In the genomic region with DNA sequence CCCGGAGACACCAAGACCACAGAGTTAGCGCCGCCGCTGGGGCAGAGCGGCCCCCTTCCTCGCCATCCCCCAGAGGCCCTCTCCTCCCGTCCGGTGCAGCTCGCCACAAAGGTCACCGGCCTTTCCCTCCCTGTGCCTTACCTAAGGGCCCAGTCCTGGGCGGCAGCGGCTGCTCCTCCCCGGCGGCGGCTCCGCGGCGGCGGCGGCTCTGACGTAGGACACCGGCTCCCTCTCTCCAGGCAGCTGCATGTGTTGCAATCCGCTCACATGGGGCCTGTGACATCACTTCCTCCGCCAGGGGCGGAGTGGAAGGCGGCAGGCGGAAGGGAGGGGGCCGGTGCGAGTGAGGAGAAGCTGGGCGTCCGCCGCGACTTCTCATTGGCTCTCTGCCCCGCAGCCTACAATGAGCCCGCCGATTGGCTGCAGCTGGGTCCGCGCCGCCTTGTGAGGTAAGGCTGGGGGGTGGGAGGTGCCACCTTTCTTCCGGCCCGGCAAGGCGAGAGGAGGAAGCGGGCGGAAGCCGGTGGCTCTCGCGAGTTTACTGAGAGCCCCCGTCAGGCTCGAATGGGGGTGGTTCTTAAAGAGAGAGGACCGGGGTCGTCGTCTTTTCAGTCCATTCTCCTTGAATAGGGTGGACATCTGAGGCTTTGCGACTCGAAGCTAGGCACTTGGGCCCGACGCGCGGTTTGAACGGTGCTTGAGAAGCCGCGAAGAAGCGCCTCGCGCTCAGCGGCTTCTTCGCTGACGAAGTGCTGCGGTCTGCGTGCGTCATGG, we compare ENCODE assay signal across 1 cellular context.
TF ChIP-seq lines count a peak whose summit lies in the region.

Gene ETF1 (minus strand): TSS at position 281 of the 774 bp plus-strand sequence. CDS start 318 bp downstream, outside the sequence.

TF ChIP-seq in HepG2, 621 proteins besides CTCF, POLR2A, EP300 and RAD21 (continued from another document and continues in another):
- TF ChIP-seq ATF6 (CRISPR knock-in tag; conservative IDR thresholded peaks at IDR 0.05), result no peak
- TF ChIP-seq HMG20A (CRISPR knock-in tag; IDR thresholded peaks at IDR 0.05; ENCODE audit: borderline replicate concordance), result no peak
- peak; percentile 84; the same call in 1 of the 2 replicates for TF ChIP-seq KDM3A (CRISPR knock-in tag; IDR thresholded peaks at IDR 0.05; ENCODE audit: low read depth)
- TF ChIP-seq, protein P1, sequence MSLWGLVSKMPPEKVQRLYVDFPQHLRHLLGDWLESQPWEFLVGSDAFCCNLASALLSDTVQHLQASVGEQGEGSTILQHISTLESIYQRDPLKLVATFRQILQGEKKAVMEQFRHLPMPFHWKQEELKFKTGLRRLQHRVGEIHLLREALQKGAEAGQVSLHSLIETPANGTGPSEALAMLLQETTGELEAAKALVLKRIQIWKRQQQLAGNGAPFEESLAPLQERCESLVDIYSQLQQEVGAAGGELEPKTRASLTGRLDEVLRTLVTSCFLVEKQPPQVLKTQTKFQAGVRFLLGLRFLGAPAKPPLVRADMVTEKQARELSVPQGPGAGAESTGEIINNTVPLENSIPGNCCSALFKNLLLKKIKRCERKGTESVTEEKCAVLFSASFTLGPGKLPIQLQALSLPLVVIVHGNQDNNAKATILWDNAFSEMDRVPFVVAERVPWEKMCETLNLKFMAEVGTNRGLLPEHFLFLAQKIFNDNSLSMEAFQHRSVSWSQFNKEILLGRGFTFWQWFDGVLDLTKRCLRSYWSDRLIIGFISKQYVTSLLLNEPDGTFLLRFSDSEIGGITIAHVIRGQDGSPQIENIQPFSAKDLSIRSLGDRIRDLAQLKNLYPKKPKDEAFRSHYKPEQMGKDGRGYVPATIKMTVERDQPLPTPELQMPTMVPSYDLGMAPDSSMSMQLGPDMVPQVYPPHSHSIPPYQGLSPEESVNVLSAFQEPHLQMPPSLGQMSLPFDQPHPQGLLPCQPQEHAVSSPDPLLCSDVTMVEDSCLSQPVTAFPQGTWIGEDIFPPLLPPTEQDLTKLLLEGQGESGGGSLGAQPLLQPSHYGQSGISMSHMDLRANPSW (CRISPR knock-in tag; IDR thresholded peaks at IDR 0.05; ENCODE audit: borderline replicate concordance), result 0 out of 2 replicates have a peak, but pooled peaks have one; percentile 41
- TF ChIP-seq POLR2G (IDR thresholded peaks at IDR 0.05; ENCODE audit: low read depth, low read length), result peak; percentile 86
- no peak for TF ChIP-seq ZBTB37 (CRISPR knock-in tag; IDR thresholded peaks at IDR 0.05)
- TF ChIP-seq XRCC5 (optimal IDR thresholded peaks at IDR 0.05; ENCODE audit: low read length), result no peak
- peak; percentile 92 for TF ChIP-seq ZNF350 (CRISPR knock-in tag; IDR thresholded peaks at IDR 0.05; ENCODE audit: borderline replicate concordance, low read depth)
- TF ChIP-seq, protein P2, sequence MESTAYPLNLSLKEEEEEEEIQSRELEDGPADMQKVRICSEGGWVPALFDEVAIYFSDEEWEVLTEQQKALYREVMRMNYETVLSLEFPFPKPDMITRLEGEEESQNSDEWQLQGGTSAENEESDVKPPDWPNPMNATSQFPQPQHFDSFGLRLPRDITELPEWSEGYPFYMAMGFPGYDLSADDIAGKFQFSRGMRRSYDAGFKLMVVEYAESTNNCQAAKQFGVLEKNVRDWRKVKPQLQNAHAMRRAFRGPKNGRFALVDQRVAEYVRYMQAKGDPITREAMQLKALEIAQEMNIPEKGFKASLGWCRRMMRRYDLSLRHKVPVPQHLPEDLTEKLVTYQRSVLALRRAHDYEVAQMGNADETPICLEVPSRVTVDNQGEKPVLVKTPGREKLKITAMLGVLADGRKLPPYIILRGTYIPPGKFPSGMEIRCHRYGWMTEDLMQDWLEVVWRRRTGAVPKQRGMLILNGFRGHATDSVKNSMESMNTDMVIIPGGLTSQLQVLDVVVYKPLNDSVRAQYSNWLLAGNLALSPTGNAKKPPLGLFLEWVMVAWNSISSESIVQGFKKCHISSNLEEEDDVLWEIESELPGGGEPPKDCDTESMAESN (CRISPR knock-in tag; conservative IDR thresholded peaks at IDR 0.05), result peak; percentile 92; the same call in 1 of the 2 replicates
- no peak for TF ChIP-seq ZKSCAN5 (CRISPR knock-in tag; IDR thresholded peaks at IDR 0.05)
- peak; percentile 55; the same call in 1 of the 2 replicates for TF ChIP-seq ZNF484 (CRISPR knock-in tag; IDR thresholded peaks at IDR 0.05; ENCODE audit: borderline replicate concordance, low read depth)
- no peak for TF ChIP-seq ZFP1 (CRISPR knock-in tag; IDR thresholded peaks at IDR 0.05)
- no peak for TF ChIP-seq FOXP1 (IDR thresholded peaks at IDR 0.05)
- no peak for TF ChIP-seq FOXP1 (CRISPR knock-in tag; IDR thresholded peaks at IDR 0.05)
- peak; percentile 65; the same call in 1 of the 2 replicates for TF ChIP-seq ZNF510 (CRISPR knock-in tag; IDR thresholded peaks at IDR 0.05; ENCODE audit: low read depth)
- peak; percentile 77 for TF ChIP-seq SRSF1 (optimal IDR thresholded peaks at IDR 0.05; ENCODE audit: low read depth, low read length)
- TF ChIP-seq ZNF281 (CRISPR knock-in tag; IDR thresholded peaks at IDR 0.05; ENCODE audit: borderline replicate concordance), result peak; percentile 70
- TF ChIP-seq ZNF136 (CRISPR knock-in tag; IDR thresholded peaks at IDR 0.05; ENCODE audit: low read depth), result no peak
- TF ChIP-seq, protein P3, sequence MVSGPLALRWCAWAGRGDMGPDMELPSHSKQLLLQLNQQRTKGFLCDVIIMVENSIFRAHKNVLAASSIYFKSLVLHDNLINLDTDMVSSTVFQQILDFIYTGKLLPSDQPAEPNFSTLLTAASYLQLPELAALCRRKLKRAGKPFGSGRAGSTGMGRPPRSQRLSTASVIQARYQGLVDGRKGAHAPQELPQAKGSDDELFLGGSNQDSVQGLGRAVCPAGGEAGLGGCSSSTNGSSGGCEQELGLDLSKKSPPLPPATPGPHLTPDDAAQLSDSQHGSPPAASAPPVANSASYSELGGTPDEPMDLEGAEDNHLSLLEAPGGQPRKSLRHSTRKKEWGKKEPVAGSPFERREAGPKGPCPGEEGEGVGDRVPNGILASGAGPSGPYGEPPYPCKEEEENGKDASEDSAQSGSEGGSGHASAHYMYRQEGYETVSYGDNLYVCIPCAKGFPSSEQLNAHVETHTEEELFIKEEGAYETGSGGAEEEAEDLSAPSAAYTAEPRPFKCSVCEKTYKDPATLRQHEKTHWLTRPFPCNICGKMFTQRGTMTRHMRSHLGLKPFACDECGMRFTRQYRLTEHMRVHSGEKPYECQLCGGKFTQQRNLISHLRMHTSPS (CRISPR knock-in tag; IDR thresholded peaks at IDR 0.05; ENCODE audit: low read depth), result no peak
- TF ChIP-seq, protein P4, sequence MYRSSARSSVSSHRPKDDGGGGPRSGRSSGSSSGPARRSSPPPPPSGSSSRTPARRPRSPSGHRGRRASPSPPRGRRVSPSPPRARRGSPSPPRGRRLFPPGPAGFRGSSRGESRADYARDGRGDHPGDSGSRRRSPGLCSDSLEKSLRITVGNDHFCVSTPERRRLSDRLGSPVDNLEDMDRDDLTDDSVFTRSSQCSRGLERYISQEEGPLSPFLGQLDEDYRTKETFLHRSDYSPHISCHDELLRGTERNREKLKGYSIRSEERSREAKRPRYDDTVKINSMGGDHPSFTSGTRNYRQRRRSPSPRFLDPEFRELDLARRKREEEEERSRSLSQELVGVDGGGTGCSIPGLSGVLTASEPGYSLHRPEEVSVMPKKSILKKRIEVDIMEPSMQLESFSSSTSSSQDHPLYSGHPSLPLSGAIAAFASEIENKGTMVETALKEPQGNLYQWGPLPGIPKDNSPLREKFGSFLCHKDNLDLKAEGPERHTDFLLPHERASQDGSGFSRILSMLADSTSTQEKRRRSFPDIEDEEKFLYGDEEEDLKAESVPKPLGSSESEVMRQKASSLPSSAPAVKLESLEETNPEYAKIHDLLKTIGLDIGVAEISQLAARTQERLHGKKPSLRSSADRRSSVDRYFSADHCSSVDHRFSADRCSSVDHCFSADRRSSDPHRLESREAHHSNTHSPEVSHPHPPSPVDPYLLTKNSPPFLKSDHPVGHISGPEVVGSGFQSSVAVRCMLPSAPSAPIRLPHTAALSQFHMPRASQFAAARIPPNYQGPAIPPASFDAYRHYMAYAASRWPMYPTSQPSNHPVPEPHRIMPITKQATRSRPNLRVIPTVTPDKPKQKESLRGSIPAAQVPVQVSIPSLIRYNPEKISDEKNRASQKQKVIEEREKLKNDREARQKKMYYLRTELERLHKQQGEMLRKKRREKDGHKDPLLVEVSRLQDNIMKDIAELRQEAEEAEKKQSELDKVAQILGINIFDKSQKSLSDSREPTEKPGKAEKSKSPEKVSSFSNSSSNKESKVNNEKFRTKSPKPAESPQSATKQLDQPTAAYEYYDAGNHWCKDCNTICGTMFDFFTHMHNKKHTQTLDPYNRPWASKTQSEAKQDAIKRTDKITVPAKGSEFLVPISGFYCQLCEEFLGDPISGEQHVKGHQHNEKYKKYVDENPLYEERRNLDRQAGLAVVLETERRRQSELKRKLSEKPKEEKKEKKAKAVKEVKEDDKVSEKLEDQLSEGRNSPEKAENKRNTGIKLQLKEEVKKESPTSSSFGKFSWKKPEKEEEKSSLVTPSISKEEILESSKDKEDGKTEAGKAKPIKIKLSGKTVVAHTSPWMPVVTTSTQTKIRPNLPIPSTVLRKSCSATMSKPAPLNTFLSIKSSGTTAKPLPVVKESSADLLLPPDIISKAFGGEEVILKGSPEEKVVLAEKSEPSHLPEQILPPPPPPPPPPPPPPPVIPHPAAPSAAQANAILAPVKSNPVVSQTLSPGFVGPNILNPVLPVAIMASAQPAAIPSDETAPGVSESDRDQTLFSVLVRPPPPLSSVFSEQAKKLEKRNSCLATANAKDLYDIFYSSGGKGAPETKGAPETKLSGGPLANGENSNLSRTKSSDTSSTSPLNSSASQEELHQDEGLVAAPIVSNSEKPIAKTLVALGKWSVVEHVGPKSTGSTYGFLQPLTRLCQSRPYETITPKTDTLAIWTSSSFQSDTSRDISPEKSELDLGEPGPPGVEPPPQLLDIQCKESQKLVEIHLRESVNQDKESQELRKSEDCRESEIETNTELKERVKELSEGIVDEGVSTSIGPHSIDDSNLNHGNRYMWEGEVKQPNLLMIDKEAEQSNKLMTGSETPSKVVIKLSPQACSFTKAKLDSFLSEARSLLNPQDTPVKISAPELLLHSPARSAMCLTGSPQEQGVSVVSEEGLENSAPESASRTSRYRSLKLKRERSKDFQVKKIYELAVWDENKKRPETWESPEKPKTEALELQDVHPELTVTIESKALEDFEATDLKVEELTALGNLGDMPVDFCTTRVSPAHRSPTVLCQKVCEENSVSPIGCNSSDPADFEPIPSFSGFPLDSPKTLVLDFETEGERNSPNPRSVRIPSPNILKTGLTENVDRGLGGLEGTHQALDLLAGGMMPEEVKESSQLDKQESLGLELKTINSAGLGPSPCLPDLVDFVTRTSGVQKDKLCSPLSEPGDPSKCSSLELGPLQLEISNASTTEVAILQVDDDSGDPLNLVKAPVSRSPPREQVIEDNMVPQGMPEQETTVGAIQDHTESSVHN (CRISPR knock-in tag; IDR thresholded peaks at IDR 0.05), result no peak
- no peak for TF ChIP-seq CAMTA2 (CRISPR knock-in tag; IDR thresholded peaks at IDR 0.05; ENCODE audit: borderline replicate concordance)
- TF ChIP-seq ZNF460 (CRISPR knock-in tag; IDR thresholded peaks at IDR 0.05; ENCODE audit: borderline replicate concordance), result no peak; the same call in 1 of the 2 replicates
- TF ChIP-seq ZNF792 (CRISPR knock-in tag; IDR thresholded peaks at IDR 0.05), result peak; percentile 53
- 0 out of 2 replicates have a peak, but pooled peaks have one; percentile 68 for TF ChIP-seq ZNF546 (CRISPR knock-in tag; conservative IDR thresholded peaks at IDR 0.05)
